Comparison of ENCODE assay signal across 8 cellular contexts in the genomic region with DNA sequence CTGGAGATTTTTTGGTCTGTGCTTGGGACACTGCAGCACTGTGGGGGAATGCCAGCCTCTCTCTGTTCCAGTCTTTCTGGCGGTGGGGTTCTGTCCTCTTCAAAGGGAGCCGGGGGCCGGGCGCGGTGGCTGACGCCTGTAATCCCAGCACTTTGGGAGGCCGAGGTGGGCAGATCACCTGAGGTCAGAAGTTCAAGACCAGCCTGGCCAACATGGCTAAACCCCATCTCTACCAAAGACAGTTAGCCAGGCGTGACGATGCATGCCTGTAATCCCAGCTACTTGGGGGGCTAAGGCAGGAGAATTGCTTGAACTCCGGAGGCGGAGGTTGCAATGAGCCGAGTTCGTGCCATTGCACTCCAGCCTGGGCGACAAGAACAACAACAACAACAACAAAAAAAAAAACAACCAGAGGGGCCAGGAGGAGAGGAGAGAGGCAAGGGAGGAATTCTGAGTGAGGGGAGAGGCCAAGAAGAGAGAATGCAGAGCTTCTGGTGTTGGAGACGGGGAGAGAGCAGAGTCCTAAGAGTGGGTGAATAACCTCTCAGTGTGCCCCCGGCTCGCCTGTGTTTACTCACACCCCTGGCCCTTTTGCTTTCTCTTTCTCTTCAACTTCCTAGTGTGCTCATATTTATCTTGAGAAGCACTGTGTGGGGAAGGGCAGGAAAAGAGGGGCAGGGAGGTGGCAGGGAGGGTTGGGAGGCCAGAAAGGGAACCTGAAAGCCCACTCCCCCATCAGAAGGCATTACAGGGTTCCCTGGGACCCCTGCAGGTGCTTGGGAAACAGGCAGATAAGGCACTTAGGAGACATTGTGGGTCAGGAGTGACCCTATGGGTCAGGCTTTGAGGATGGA. TPM values are rescaled to one million over a fixed set of nuclear protein-coding genes. Genes with fewer than 3 reads are reported as not detected.
A peak's percentile ranks its signal among the peaks of the same experiment; 100 is the strongest.
DNase-seq lines count a peak whose midpoint lies in the region; ATAC-seq, FAIRE-seq and TF ChIP-seq lines count a peak whose summit lies in the region.

No MANE protein-coding gene starts in this region.

- TF ChIP-seq CTCF in cardiac muscle cell (IDR thresholded peaks at IDR 0.05; ENCODE audit: low read depth, low read length) (no peak), left lung (IDR thresholded peaks at IDR 0.05) (no peak)

- no peaks in the 10 kb centered on the region for H3K9me3 Mint-ChIP-seq in activated T-helper 1 cell treated with anti-CD3 and anti-CD28 coated beads, Interleukin-12 subunit alpha, Interleukin-12 subunit beta, Interleukin-2, Interleukin-4 antibody, amounts not matched to agents 30 ng/mL and 10 ng/mL and 1 ng/mL, durations not matched to agents 14 hours and 24 hours and 36 hours

- ATAC-seq in right cardiac atrium, result no peak
- ATAC-seq in left lung, result no peak
- ATAC-seq in HG03354 (IDR thresholded peaks at IDR 0.05; ENCODE audit: poor library complexity, severe bottlenecking, unreplicated experiment), result no peak
- no peak for ATAC-seq in GM18868 (IDR thresholded peaks at IDR 0.05; ENCODE audit: unreplicated experiment)

- peak overlapping the region; percentile 10 for H3K27ac ChIP-seq in cardiac muscle cell
- H3K27ac ChIP-seq in right cardiac atrium (ENCODE audit: low read length), result no peak overlapping the region
- peak overlapping the region; percentile 88 to 93 for H3K27ac ChIP-seq in left lung

- no peaks in the 10 kb centered on the region for H3K27me3 Mint-ChIP-seq in activated T-helper 1 cell treated with anti-CD3 and anti-CD28 coated beads, Interleukin-12 subunit alpha, Interleukin-12 subunit beta, Interleukin-2, Interleukin-4 antibody, amounts not matched to agents 30 ng/mL and 10 ng/mL and 1 ng/mL, durations not matched to agents 14 hours and 24 hours and 36 hours (ENCODE audit: insufficient read depth)

- peak overlapping the region; percentile 96 for H3K27ac Mint-ChIP-seq in activated T-helper 1 cell treated with anti-CD3 and anti-CD28 coated beads, Interleukin-12 subunit alpha, Interleukin-12 subunit beta, Interleukin-2, Interleukin-4 antibody, amounts not matched to agents 30 ng/mL and 10 ng/mL and 1 ng/mL, durations not matched to agents 14 hours and 24 hours and 36 hours

- peaks cover 16% of the 10 kb centered on the region for H3K36me3 Mint-ChIP-seq in activated T-helper 1 cell treated with anti-CD3 and anti-CD28 coated beads, Interleukin-12 subunit alpha, Interleukin-12 subunit beta, Interleukin-2, Interleukin-4 antibody, amounts not matched to agents 30 ng/mL and 10 ng/mL and 1 ng/mL, durations not matched to agents 14 hours and 24 hours and 36 hours (ENCODE audit: low read depth)

- 79% methylated on average over 17 of the region's 17 CpGs for WGBS in right cardiac atrium

- H3K36me3 ChIP-seq in cardiac muscle cell (no peaks in the 10 kb centered on the region), left lung (no peaks in the 10 kb centered on the region)

- H3K27me3 ChIP-seq in cardiac muscle cell (no peaks in the 10 kb centered on the region), right cardiac atrium (ENCODE audit: control insufficient read depth, insufficient read depth) (no peaks in the 10 kb centered on the region), left lung (no peaks in the 10 kb centered on the region)

- DNase-seq in cardiac muscle cell (ENCODE audit: low read depth in 1 of 2, low spot score in 1 of 2) (no peak), right cardiac atrium (no peak), left lung (peak in 1 of 2 donors; percentile 54), ureter (ENCODE audit: low spot score) (peak; percentile 53), frontal cortex (ENCODE audit: low spot score in 2 of 2) (no peak)
- peak; percentile 46 for DNase-seq in activated T-helper 1 cell treated with anti-CD3 and anti-CD28 coated beads, Interleukin-12 subunit alpha, Interleukin-12 subunit beta, Interleukin-2, Interleukin-4 antibody, amounts not matched to agents 30 ng/mL and 10 ng/mL and 1 ng/mL, durations not matched to agents 14 hours and 24 hours and 36 hours (ENCODE audit: low spot score)

- intact Hi-C loops in right cardiac atrium (cut with DNase I), result no loop called here
- intact Hi-C loops in activated T-helper 1 cell treated with anti-CD3 and anti-CD28 coated beads, Interleukin-12 subunit alpha, Interleukin-12 subunit beta, Interleukin-2, Interleukin-4 antibody, amounts not matched to agents 30 ng/mL and 10 ng/mL and 1 ng/mL, durations not matched to agents 14 hours and 24 hours and 36 hours (cut with micrococcal nuclease), result loop anchor here (1.0 to 5.0 kb wide), 5 partner anchors 16 to 396 kb away; a partner anchor contains a TSS
- intact Hi-C loops in left lung (cut with DNase I), result no loop called here

- H3K4me1 Mint-ChIP-seq in activated T-helper 1 cell treated with anti-CD3 and anti-CD28 coated beads, Interleukin-12 subunit alpha, Interleukin-12 subunit beta, Interleukin-2, Interleukin-4 antibody, amounts not matched to agents 30 ng/mL and 10 ng/mL and 1 ng/mL, durations not matched to agents 14 hours and 24 hours and 36 hours (ENCODE audit: low read depth), result peaks cover 48% of the 10 kb centered on the region

- H3K4me3 Mint-ChIP-seq in activated T-helper 1 cell treated with anti-CD3 and anti-CD28 coated beads, Interleukin-12 subunit alpha, Interleukin-12 subunit beta, Interleukin-2, Interleukin-4 antibody, amounts not matched to agents 30 ng/mL and 10 ng/mL and 1 ng/mL, durations not matched to agents 14 hours and 24 hours and 36 hours, result peak overlapping the region; percentile 96

- FAIRE-seq in frontal cortex (lab: Jason Lieb, UNC), result no peak

- H3K4me3 ChIP-seq in cardiac muscle cell (no peak overlapping the region), right cardiac atrium (ENCODE audit: low read length) (no peak overlapping the region), left lung (peak overlapping the region in 1 of 2 donors; percentile 86)

- no peaks in the 10 kb centered on the region for H3K9me3 ChIP-seq in cardiac muscle cell (ENCODE audit: low read depth)
- no peaks in the 10 kb centered on the region for H3K9me3 ChIP-seq in right cardiac atrium (ENCODE audit: control insufficient read depth, low read length)
- H3K9me3 ChIP-seq in left lung, result no peaks in the 10 kb centered on the region

- H3K4me1 ChIP-seq in cardiac muscle cell (ENCODE audit: low read depth) (peaks cover 21% of the 10 kb centered on the region), right cardiac atrium (ENCODE audit: control insufficient read depth, insufficient read depth, low read length) (peaks cover 3% of the 10 kb centered on the region), left lung (peaks cover 21 to 70% of the 10 kb centered on the region in 2 donors)

RNA-seq across cellular contexts. Expression of a gene that starts 3.2 kb away (rescaled TPM):
- total RNA-seq in cardiac muscle cell (335 and 481 TPM in 2 replicates), right cardiac atrium (100 to 1,000 TPM; 180 to 210 (median 191) TPM), left lung (100 to 1,000 TPM; 249 to 294 TPM), ureter (390 TPM), frontal cortex (846 TPM)
- polyA plus RNA-seq in cardiac muscle cell (227 and 262 TPM in 2 replicates), right cardiac atrium (86.1 TPM)
- total RNA-seq in activated T-helper 1 cell treated with anti-CD3 and anti-CD28 coated beads, Interleukin-12 subunit alpha, Interleukin-12 subunit beta, Interleukin-2, Interleukin-4 antibody, amounts not matched to agents 30 ng/mL and 10 ng/mL and 1 ng/mL, durations not matched to agents 14 hours and 24 hours and 36 hours, result 775 and 795 TPM in 2 replicates

RNA-seq across cellular contexts. Expression of a gene that starts 16.4 kb away (rescaled TPM):
- total RNA-seq in cardiac muscle cell (13.8 and 17.9 TPM in 2 replicates), right cardiac atrium (1 to 10 TPM; 4.7 to 8.7 (median 7.4) TPM), left lung (10 to 100 TPM; 11.8 to 15.9 TPM), ureter (11.1 TPM), frontal cortex (0.41 TPM)
- polyA plus RNA-seq in cardiac muscle cell (13.4 and 13.5 TPM in 2 replicates), right cardiac atrium (6.5 TPM)
- 17.7 and 19.3 TPM in 2 replicates for total RNA-seq in activated T-helper 1 cell treated with anti-CD3 and anti-CD28 coated beads, Interleukin-12 subunit alpha, Interleukin-12 subunit beta, Interleukin-2, Interleukin-4 antibody, amounts not matched to agents 30 ng/mL and 10 ng/mL and 1 ng/mL, durations not matched to agents 14 hours and 24 hours and 36 hours

RNA-seq across cellular contexts. Expression of a gene that starts 29.2 kb away (rescaled TPM):
- 77.2 and 94.9 TPM in 2 replicates for total RNA-seq in cardiac muscle cell
- polyA plus RNA-seq in cardiac muscle cell, result 81.7 and 119 TPM in 2 replicates
- 10 to 100 TPM; 13.5 to 25.6 (median 18.5) TPM for total RNA-seq in right cardiac atrium
- polyA plus RNA-seq in right cardiac atrium, result 30.2 TPM
- 41.5 and 43.9 TPM in 2 replicates for total RNA-seq in activated T-helper 1 cell treated with anti-CD3 and anti-CD28 coated beads, Interleukin-12 subunit alpha, Interleukin-12 subunit beta, Interleukin-2, Interleukin-4 antibody, amounts not matched to agents 30 ng/mL and 10 ng/mL and 1 ng/mL, durations not matched to agents 14 hours and 24 hours and 36 hours
- 10 to 100 TPM; 52.7 to 55.4 TPM for total RNA-seq in left lung
- total RNA-seq in ureter, result 36.1 TPM
- total RNA-seq in frontal cortex, result 31.4 TPM

RNA-seq across cellular contexts. Expression of a gene that starts 38.1 kb away (rescaled TPM):
- total RNA-seq in cardiac muscle cell (58.7 and 87.1 TPM in 2 replicates), right cardiac atrium (10 to 100 TPM in 1 of 4 donors, 1 to 10 TPM in 3; 8.3 to 11.5 (median 9.4) TPM), left lung (10 to 100 TPM; 42.2 to 48.9 TPM), ureter (26.3 TPM), frontal cortex (1.2 TPM)
- polyA plus RNA-seq in cardiac muscle cell (47.4 and 68.3 TPM in 2 replicates), right cardiac atrium (13.1 TPM)
- total RNA-seq in activated T-helper 1 cell treated with anti-CD3 and anti-CD28 coated beads, Interleukin-12 subunit alpha, Interleukin-12 subunit beta, Interleukin-2, Interleukin-4 antibody, amounts not matched to agents 30 ng/mL and 10 ng/mL and 1 ng/mL, durations not matched to agents 14 hours and 24 hours and 36 hours, result 51.7 and 54.4 TPM in 2 replicates

Comparison
In these comparisons a context has a peak if more than half of its experiments do, and no peak if none do; other contexts are left out.
1. DNase-seq: peak in activated T-helper 1 cell treated with anti-CD3 and anti-CD28 coated beads, Interleukin-12 subunit alpha, Interleukin-12 subunit beta, Interleukin-2, Interleukin-4 antibody, amounts not matched to agents 30 ng/mL and 10 ng/mL and 1 ng/mL, durations not matched to agents 14 hours and 24 hours and 36 hours (single experiment) and ureter (single experiment); none in cardiac muscle cell (0 of 2), right cardiac atrium (0 of 3) and frontal cortex (0 of 2).